ENCODE assay signal across 22 cellular contexts in genomic region chr15:50229336-50229735, GRCh38. TPM values are rescaled to one million over a fixed set of nuclear protein-coding genes. Genes with fewer than 3 reads are reported as not detected.
"Had no signal": no experiment of that assay in that cellular context is flagged by ENCODE, and none has a peak within 500 bp of the region (broad histone marks: within the 10 kb centered on the region; RNA-seq: fewer than 3 reads in every experiment).

No MANE protein-coding gene starts in this region.

- H3K9me3 Mint-ChIP-seq: activated B cell treated with CpG ODN at 0.5 μM for 24 hours; activated CD4-positive, alpha-beta memory T cell treated with anti-CD3 and anti-CD28 coated beads for 36 hours; activated naive CD8-positive, alpha-beta T cell treated with anti-CD3 and anti-CD28 coated beads, Interleukin-2, amount 50 U/mL, for 24 hours; natural killer cell; stimulated activated naive CD8-positive, alpha-beta T cell treated with anti-CD3 and anti-CD28 coated beads, Interleukin-15, Interleukin-2, amounts not matched to agents 100 ng/mL and 50 ng/mL, for 24 hours had no signal

- DNase-seq: activated B cell treated with CpG ODN at 0.5 μM for 24 hours; activated CD4-positive, alpha-beta memory T cell treated with anti-CD3 and anti-CD28 coated beads for 36 hours; activated CD4-positive, alpha-beta T cell treated with anti-CD3 and anti-CD28 coated beads for 36 hours; activated naive CD4-positive, alpha-beta T cell treated with anti-CD3 and anti-CD28 coated beads, Interleukin-2, amount 50 U/mL, for 16 hours; activated naive CD8-positive, alpha-beta T cell treated with anti-CD3 and anti-CD28 coated beads, Interleukin-2, amount 50 U/mL, for 24 hours; activated T-cell treated with anti-CD3 and anti-CD28 coated beads, Interleukin-2, amount 50 U/mL, for 48 hours; aorta; central memory CD4-positive, alpha-beta T cell; effector memory CD4-positive, alpha-beta T cell; gastrocnemius medialis; head of caudate nucleus; hypothalamus; left ventricle myocardium inferior; midbrain; natural killer cell; substantia nigra; T-helper 9 cell; thyroid gland had no signal

- H3K4me3 Mint-ChIP-seq: activated B cell treated with CpG ODN at 0.5 μM for 24 hours; activated CD4-positive, alpha-beta memory T cell treated with anti-CD3 and anti-CD28 coated beads for 36 hours; activated CD4-positive, alpha-beta T cell treated with anti-CD3 and anti-CD28 coated beads for 36 hours; activated naive CD8-positive, alpha-beta T cell treated with anti-CD3 and anti-CD28 coated beads, Interleukin-2, amount 50 U/mL, for 24 hours; natural killer cell; stimulated activated naive CD8-positive, alpha-beta T cell treated with anti-CD3 and anti-CD28 coated beads, Interleukin-15, Interleukin-2, amounts not matched to agents 100 ng/mL and 50 ng/mL, for 24 hours had no signal

- H3K4me1 Mint-ChIP-seq: activated B cell treated with CpG ODN at 0.5 μM for 24 hours; activated CD4-positive, alpha-beta T cell treated with anti-CD3 and anti-CD28 coated beads for 36 hours; activated naive CD8-positive, alpha-beta T cell treated with anti-CD3 and anti-CD28 coated beads, Interleukin-2, amount 50 U/mL, for 24 hours; natural killer cell had no signal

- H3K27ac ChIP-seq: gastrocnemius medialis, left ventricle myocardium inferior, prostate gland, thyroid gland had no signal

- H3K4me3 ChIP-seq: gastrocnemius medialis, left ventricle myocardium inferior, ovary, prostate gland, thyroid gland had no signal

- H3K9me3 ChIP-seq: gastrocnemius medialis, left ventricle myocardium inferior, ovary, prostate gland, thyroid gland had no signal

- H3K36me3 Mint-ChIP-seq: natural killer cell had no signal

- H3K36me3 ChIP-seq: gastrocnemius medialis, left ventricle myocardium inferior, ovary, prostate gland, thyroid gland had no signal

- H3K27me3 ChIP-seq: gastrocnemius medialis, ovary, thyroid gland had no signal

- H3K27me3 Mint-ChIP-seq: activated B cell treated with CpG ODN at 0.5 μM for 24 hours; activated CD4-positive, alpha-beta memory T cell treated with anti-CD3 and anti-CD28 coated beads for 36 hours; activated CD4-positive, alpha-beta T cell treated with anti-CD3 and anti-CD28 coated beads for 36 hours; activated naive CD8-positive, alpha-beta T cell treated with anti-CD3 and anti-CD28 coated beads, Interleukin-2, amount 50 U/mL, for 24 hours; stimulated activated naive CD8-positive, alpha-beta T cell treated with anti-CD3 and anti-CD28 coated beads, Interleukin-15, Interleukin-2, amounts not matched to agents 100 ng/mL and 50 ng/mL, for 24 hours had no signal

- H3K27ac Mint-ChIP-seq: activated B cell treated with CpG ODN at 0.5 μM for 24 hours; activated CD4-positive, alpha-beta memory T cell treated with anti-CD3 and anti-CD28 coated beads for 36 hours; activated CD4-positive, alpha-beta T cell treated with anti-CD3 and anti-CD28 coated beads for 36 hours; activated naive CD8-positive, alpha-beta T cell treated with anti-CD3 and anti-CD28 coated beads, Interleukin-2, amount 50 U/mL, for 24 hours; natural killer cell; stimulated activated naive CD8-positive, alpha-beta T cell treated with anti-CD3 and anti-CD28 coated beads, Interleukin-15, Interleukin-2, amounts not matched to agents 100 ng/mL and 50 ng/mL, for 24 hours had no signal

- H3K4me1 ChIP-seq: gastrocnemius medialis, left ventricle myocardium inferior, prostate gland had no signal

RNA-seq across cellular contexts. Expression of gene HDC, which starts 36.2 kb away (rescaled TPM):
- total RNA-seq: activated B cell treated with CpG ODN at 0.5 μM for 24 hours, dermis microvascular lymphatic vessel endothelial cell had no signal

RNA-seq across cellular contexts. Expression of gene SLC27A2, which starts 47.3 kb away (rescaled TPM):
- total RNA-seq: left ventricle myocardium inferior had no signal
